ENCODE assay signal across 1 cellular context in the genomic region with DNA sequence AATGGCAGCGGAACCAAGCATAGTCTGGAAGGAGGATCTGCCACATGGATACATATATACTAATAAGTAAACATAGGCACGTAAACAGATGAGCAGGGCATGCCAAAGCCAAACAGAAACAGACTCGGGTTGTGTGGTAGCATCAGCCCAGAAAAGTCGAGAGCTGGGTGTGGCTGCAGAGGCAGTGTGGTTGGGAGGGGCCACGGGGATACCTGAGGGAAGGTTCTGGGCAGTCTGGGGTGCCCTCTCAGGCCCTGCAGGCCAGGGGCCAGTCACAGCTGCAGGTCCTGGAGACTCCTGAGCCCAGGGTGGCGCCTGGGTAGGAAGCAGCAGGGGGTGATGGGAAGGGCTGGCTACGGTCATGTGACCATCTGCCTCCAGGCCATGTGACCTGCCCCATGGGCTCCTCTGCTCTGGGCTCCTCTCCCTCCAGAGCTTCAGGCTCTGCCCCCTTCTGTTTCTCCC.
TF ChIP-seq lines count a peak whose summit lies in the region.

No MANE protein-coding gene starts in this region.

TF ChIP-seq in GM12878, 131 proteins besides CTCF, POLR2A, EP300 and RAD21 (continued from another document):
- TF ChIP-seq, protein P1, sequence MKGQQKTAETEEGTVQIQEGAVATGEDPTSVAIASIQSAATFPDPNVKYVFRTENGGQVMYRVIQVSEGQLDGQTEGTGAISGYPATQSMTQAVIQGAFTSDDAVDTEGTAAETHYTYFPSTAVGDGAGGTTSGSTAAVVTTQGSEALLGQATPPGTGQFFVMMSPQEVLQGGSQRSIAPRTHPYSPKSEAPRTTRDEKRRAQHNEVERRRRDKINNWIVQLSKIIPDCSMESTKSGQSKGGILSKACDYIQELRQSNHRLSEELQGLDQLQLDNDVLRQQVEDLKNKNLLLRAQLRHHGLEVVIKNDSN (IDR thresholded peaks at IDR 0.05; ENCODE audit: borderline replicate concordance, extremely low read length, insufficient read depth, low read depth, low read length), result peak; percentile 67
- TF ChIP-seq RAD51 (IDR thresholded peaks at IDR 0.05), result peak; percentile 86
- TF ChIP-seq REST (IDR thresholded peaks at IDR 0.05; ENCODE audit: low read depth, low read length), result no peak
- TF ChIP-seq PML (IDR thresholded peaks at IDR 0.05; ENCODE audit: low read length), result no peak
- TF ChIP-seq NR2C2 (IDR thresholded peaks at IDR 0.05; ENCODE audit: borderline replicate concordance, control insufficient read depth, insufficient read length, low read depth), result no peak
- no peak for TF ChIP-seq MTA3 (IDR thresholded peaks at IDR 0.05; ENCODE audit: borderline replicate concordance, low read length)
- no peak for TF ChIP-seq KLF5 (IDR thresholded peaks at IDR 0.05; ENCODE audit: partially characterized antibody)
- TF ChIP-seq TBL1XR1 (IDR thresholded peaks at IDR 0.05; ENCODE audit: low read depth, low read length), result no peak
- TF ChIP-seq, protein P2, sequence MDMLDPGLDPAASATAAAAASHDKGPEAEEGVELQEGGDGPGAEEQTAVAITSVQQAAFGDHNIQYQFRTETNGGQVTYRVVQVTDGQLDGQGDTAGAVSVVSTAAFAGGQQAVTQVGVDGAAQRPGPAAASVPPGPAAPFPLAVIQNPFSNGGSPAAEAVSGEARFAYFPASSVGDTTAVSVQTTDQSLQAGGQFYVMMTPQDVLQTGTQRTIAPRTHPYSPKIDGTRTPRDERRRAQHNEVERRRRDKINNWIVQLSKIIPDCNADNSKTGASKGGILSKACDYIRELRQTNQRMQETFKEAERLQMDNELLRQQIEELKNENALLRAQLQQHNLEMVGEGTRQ (IDR thresholded peaks at IDR 0.05; ENCODE audit: borderline replicate concordance, low read depth, low read length), result peak; percentile 35; the same call in 1 of the 2 replicates
- no peak; the same call in 1 of the 2 replicates for TF ChIP-seq LARP7 (IDR thresholded peaks at IDR 0.05)
